10 cellular contexts compared by ENCODE assay signal in genomic region chr17:42251115-42251514, GRCh38. TPM values are rescaled to one million over a fixed set of nuclear protein-coding genes. Genes with fewer than 3 reads are reported as not detected.
DNase-seq lines count a peak whose midpoint lies in the region; FAIRE-seq and TF ChIP-seq lines count a peak whose summit lies in the region.
"Had no signal": no experiment of that assay in that cellular context is flagged by ENCODE, and none has a peak within 500 bp of the region (broad histone marks: within the 10 kb centered on the region; RNA-seq: fewer than 3 reads in every experiment).

No MANE protein-coding gene starts in this region.

- H4K5ac ChIP-seq in H1 (ENCODE audit: insufficient read length, low read depth, low read length), result no peak overlapping the region

- no peak overlapping the region for H2BK15ac ChIP-seq in H1 (ENCODE audit: low read length)

- no peak overlapping the region for H3K18ac ChIP-seq in H1 (ENCODE audit: extremely low read depth, low read length)

- no peak overlapping the region for H3K9ac ChIP-seq in H1 (replicated peaks in 1 of 4; ENCODE audit: extremely low read depth in 1 of 4, low read depth in 3 of 4, low read length in 3 of 4)
- H3K9ac ChIP-seq: BLaER1 had no signal

- H2BK5ac ChIP-seq in H1 (ENCODE audit: low read depth, low read length), result no peak overlapping the region

- no peaks in the 10 kb centered on the region for H3K27me3 ChIP-seq in H1 (replicated peaks in 1 of 4; ENCODE audit: control insufficient read depth in 3 of 4, extremely low read depth in 1 of 4, insufficient read depth in 3 of 4, low read length in 3 of 4)
- no peaks in the 10 kb centered on the region for H3K27me3 ChIP-seq in esophagus squamous epithelium
- H3K27me3 ChIP-seq: BLaER1 had no signal

- in situ Hi-C loops in GM13977 (cut with MboI; ENCODE audit: low pct_unique_long_range_greater_than_20kb, low sequenced_read_pairs, unreplicated experiment), result no loop called here

- H3K4me1 Mint-ChIP-seq in T-helper 1 cell treated with Interleukin-12 subunit alpha and Interleukin-12 subunit beta and Interleukin-4 antibody, amounts not matched to agents 30 μg/mL and 1 μg/mL, for 36 hours (ENCODE audit: low read depth), result peaks cover 59% of the 10 kb centered on the region

- no peak overlapping the region for H3K4ac ChIP-seq in H1 (replicated peaks; ENCODE audit: insufficient read length, low read depth, low read length)

- H3K27ac ChIP-seq in OCI-LY7 (ENCODE audit: low read depth, low read length, poor library complexity, severe bottlenecking), result no peak overlapping the region
- no peak overlapping the region for H3K27ac ChIP-seq in H1 (ENCODE audit: low read depth, low read length)
- no peak overlapping the region for H3K27ac ChIP-seq in esophagus squamous epithelium
- H3K27ac ChIP-seq: BLaER1 had no signal

- peaks cover 2% of the 10 kb centered on the region; the same call in 1 of the 2 replicates for H3K23me2 ChIP-seq in H1 (ENCODE audit: low read depth, low read length)

- intact Hi-C loops in OCI-LY7 (cut with micrococcal nuclease; ENCODE audit: unreplicated experiment) (loop anchor here (10.0 kb wide), 1 partner anchor 236 kb away; the partner anchor contains the start of gene DNAJC7), esophagus squamous epithelium (cut with DNase I) (no loop called here)

- H3K9me3 ChIP-seq in OCI-LY7 (ENCODE audit: low read length) (no peaks in the 10 kb centered on the region; the same call in 1 of the 2 replicates), H1 (ENCODE audit: insufficient read depth in 2 of 2, low read depth in 1 of 2, low read length in 1 of 2) (no peaks in the 10 kb centered on the region), esophagus squamous epithelium (no peaks in the 10 kb centered on the region)
- H3K9me3 ChIP-seq: BLaER1 had no signal

- CTCF ChIA-PET in OCI-LY7 (lab: Charles Lee; ENCODE audit: unreplicated experiment) (no interaction called here), H1 (lab: Charles Lee; ENCODE audit: partially characterized antibody) (interaction anchor here (0.6 to 5.6 kb wide), 16 partner anchors 14 to 1633 kb away, joined by 3 to 53 read pairs (median 5); no protein-coding TSS in a partner anchor)

- H3K79me2 ChIP-seq in OCI-LY7 (ENCODE audit: insufficient read depth, low read depth, low read length) (peaks cover 19% of the 10 kb centered on the region), H1 (ENCODE audit: control insufficient read depth in 1 of 2, insufficient read depth in 2 of 2, low read length in 2 of 2) (peaks cover 3 to 45% of the 10 kb centered on the region in 2 experiments; a peak in 2 of 4 replicates)

- H3K4me1 ChIP-seq in OCI-LY7 (ENCODE audit: insufficient read depth, low read length, poor library complexity, severe bottlenecking), result peaks cover 15% of the 10 kb centered on the region
- H3K4me1 ChIP-seq in H1 (replicated peaks in 1 of 4; ENCODE audit: control insufficient read depth in 3 of 4, insufficient read depth in 4 of 4, low read length in 3 of 4), result peaks cover 0 to 4% (median 4%) of the 10 kb centered on the region in 4 experiments; a peak in 5 of 7 replicates
- peaks cover 0 to 76% (median 44%) of the 10 kb centered on the region in 3 donors for H3K4me1 ChIP-seq in esophagus squamous epithelium

- no peak overlapping the region for H2AK5ac ChIP-seq in H1 (ENCODE audit: low read depth, low read length)

- no peak overlapping the region for H2BK12ac ChIP-seq in H1 (ENCODE audit: low read depth, low read length)

- POLR2A ChIA-PET in OCI-LY7 (lab: Charles Lee) (no interaction called here), H1 (lab: Charles Lee; ENCODE audit: partially characterized antibody) (interaction anchor here (0.6 to 1.0 kb wide), 6 partner anchors 14 to 400 kb away, joined by 3 read pairs; no protein-coding TSS in a partner anchor)

- no peaks in the 10 kb centered on the region for H3K9me2 ChIP-seq in OCI-LY7 (ENCODE audit: insufficient read depth, low read length)

- H3K4me3 Mint-ChIP-seq in T-helper 1 cell treated with Interleukin-12 subunit alpha and Interleukin-12 subunit beta and Interleukin-4 antibody, amounts not matched to agents 30 μg/mL and 1 μg/mL, for 36 hours, result no peak overlapping the region

- H2AFZ ChIP-seq in OCI-LY7 (ENCODE audit: low read length) (no peak overlapping the region), H1 (ENCODE audit: low read length) (no peak overlapping the region)

- TF ChIP-seq POLR2A in H1 (IDR thresholded peaks at IDR 0.05; ENCODE audit: control extremely low read depth in 1 of 2, low read depth in 2 of 2, low read length in 2 of 2) (no peak), esophagus squamous epithelium (IDR thresholded peaks at IDR 0.05) (no peak)

- TF ChIP-seq RAD21 in H1 (IDR thresholded peaks at IDR 0.05 in 1 of 2, conservative IDR thresholded peaks at IDR 0.05 in 1 of 2; ENCODE audit: low read depth in 2 of 2, low read length in 2 of 2), result peak in 1 of 2 experiments; percentile 35; a peak in 2 of 4 replicates

- no peaks in the 10 kb centered on the region for H4K20me1 ChIP-seq in OCI-LY7 (ENCODE audit: insufficient read depth, low read length)
- H4K20me1 ChIP-seq in H1 (replicated peaks in 1 of 2; ENCODE audit: control insufficient read depth in 1 of 2, insufficient read depth in 2 of 2, low read length in 2 of 2), result peaks cover 0 to 3% of the 10 kb centered on the region in 2 experiments

- BruUV-seq in OCI-LY7 (replicated peaks; lab: Mats Ljungman, UMichigan), result no TSS peak

- no peak overlapping the region for H3K14ac ChIP-seq in H1 (ENCODE audit: insufficient read length)

- H3K56ac ChIP-seq in H1 (replicated peaks; ENCODE audit: insufficient read length, low read depth, low read length), result no peak overlapping the region

- peak overlapping the region; percentile 41 for H3K27ac Mint-ChIP-seq in T-helper 1 cell treated with Interleukin-12 subunit alpha and Interleukin-12 subunit beta and Interleukin-4 antibody, amounts not matched to agents 30 μg/mL and 1 μg/mL, for 36 hours

- no peak overlapping the region for H4K8ac ChIP-seq in H1 (ENCODE audit: extremely low read depth, insufficient read depth, low read length)

- DNase-seq in T-helper 1 cell, result no peak
- DNase-seq in OCI-LY7 (ENCODE audit: low spot score), result no peak
- DNase-seq in H1 (ENCODE audit: low read depth in 1 of 2, low spot score in 2 of 2), result no peak
- no peak for DNase-seq in retinal pigment epithelial cell (ENCODE audit: low read depth)
- no peak for DNase-seq in GM13977 (ENCODE audit: low spot score)
- DNase-seq in esophagus squamous epithelium (lab: John Stamatoyannopoulos, UW), result no peak
- no peak for DNase-seq in activated CD4-positive, alpha-beta T cell treated with anti-CD3 and anti-CD28 coated beads, Interleukin-2, amount 50 U/mL, for 48 hours

- H3K4me3 ChIP-seq in OCI-LY7 (ENCODE audit: low read depth, low read length, poor library complexity, severe bottlenecking) (no peak overlapping the region), H1 (ENCODE audit: extremely low read depth in 1 of 4, insufficient read depth in 2 of 4, low read depth in 3 of 4, low read length in 4 of 4) (no peak overlapping the region), retinal pigment epithelial cell (ENCODE audit: low read length) (no peak overlapping the region), esophagus squamous epithelium (no peak overlapping the region)
- H3K4me3 ChIP-seq: BLaER1 had no signal

- no peak for TF ChIP-seq EP300 in H1 (IDR thresholded peaks at IDR 0.05; ENCODE audit: borderline replicate concordance in 1 of 2, low read depth in 2 of 2, low read length in 2 of 2)

- WGBS in H1 (ENCODE audit: extremely low coverage in 1 of 2, insufficient coverage in 1 of 2, insufficient read length in 1 of 2, insufficient replicate concordance in 2 of 2, low coverage in 1 of 2, low lambda C conversion rate in 2 of 2, missing lambda C conversion rate in 1 of 2), 2 experiments, result 86% methylated on average over 2 of the region's 2 CpGs; no CpG with 5 or more reads in 1 of the 2 experiments
- 65 to 72% methylated on average over 2 of the region's 2 CpGs for WGBS in esophagus squamous epithelium, 2 donors

- no peaks in the 10 kb centered on the region for H3K27me3 Mint-ChIP-seq in T-helper 1 cell treated with Interleukin-12 subunit alpha and Interleukin-12 subunit beta and Interleukin-4 antibody, amounts not matched to agents 30 μg/mL and 1 μg/mL, for 36 hours (ENCODE audit: low read depth)

- H3K9me3 Mint-ChIP-seq in T-helper 1 cell treated with Interleukin-12 subunit alpha and Interleukin-12 subunit beta and Interleukin-4 antibody, amounts not matched to agents 30 μg/mL and 1 μg/mL, for 36 hours, result no peaks in the 10 kb centered on the region

- H3K79me1 ChIP-seq in H1 (ENCODE audit: low read depth, low read length), result peaks cover 5% of the 10 kb centered on the region

- H3K4me2 ChIP-seq in OCI-LY7 (ENCODE audit: low read length), result no peak overlapping the region
- H3K4me2 ChIP-seq in H1 (ENCODE audit: insufficient read depth in 1 of 2, low read depth in 2 of 2, low read length in 2 of 2), result no peak overlapping the region
- H3K4me2 ChIP-seq: BLaER1 had no signal

- no peak overlapping the region for H2BK120ac ChIP-seq in H1 (replicated peaks; ENCODE audit: low read depth, low read length)

- 0 out of 2 replicates have a peak, but pooled peaks cover 3% of the 10 kb centered on the region for H3K36me3 ChIP-seq in OCI-LY7 (ENCODE audit: insufficient read depth, low read length)
- H3K36me3 ChIP-seq in H1 (ENCODE audit: control insufficient read depth in 2 of 4, insufficient read depth in 4 of 4, low read length in 3 of 4), result no peaks in the 10 kb centered on the region
- H3K36me3 ChIP-seq in esophagus squamous epithelium, result no peaks in the 10 kb centered on the region

- no peak overlapping the region for H2BK20ac ChIP-seq in H1 (ENCODE audit: low read length)

- no peak overlapping the region for H3K23ac ChIP-seq in H1 (ENCODE audit: insufficient read length)

- peaks cover 19% of the 10 kb centered on the region for H3K36me3 Mint-ChIP-seq in T-helper 1 cell treated with Interleukin-12 subunit alpha and Interleukin-12 subunit beta and Interleukin-4 antibody, amounts not matched to agents 30 μg/mL and 1 μg/mL, for 36 hours (ENCODE audit: low read depth)

- TF ChIP-seq CTCF in OCI-LY7 (conservative IDR thresholded peaks at IDR 0.05; ENCODE audit: low read length) (peak; percentile 64), H1 (IDR thresholded peaks at IDR 0.05; ENCODE audit: control extremely low read depth in 1 of 3, insufficient read depth in 1 of 3, low read depth in 1 of 3, low read length in 3 of 3) (peak in 2 of 3 experiments; percentile 25 to 50; a peak in 2 of 4 replicates), retinal pigment epithelial cell (conservative IDR thresholded peaks at IDR 0.05; ENCODE audit: low read depth, low read length) (peak; percentile 46), GM13977 (IDR thresholded peaks at IDR 0.05; ENCODE audit: extremely low read depth, insufficient read depth, missing control alignments) (no peak), esophagus squamous epithelium (IDR thresholded peaks at IDR 0.05) (no peak)

- FAIRE-seq in H1 (lab: Jason Lieb, UNC), result no peak
- FAIRE-seq: TTC549 had no signal

- no peak overlapping the region for H4K91ac ChIP-seq in H1 (replicated peaks; ENCODE audit: insufficient read length, low read length)

RNA-seq across cellular contexts. Expression of gene STAT5B, which starts 25.1 kb away (rescaled TPM):
- 32.4 and 33.3 TPM in 2 replicates for total RNA-seq in OCI-LY7 (2014; rRNA removed; shearing (Covaris generic))
- 46.7 and 50.5 TPM in 2 replicates for total RNA-seq in OCI-LY7 (2022)
- 43.3 and 52.6 TPM in 2 replicates for total RNA-seq in H1 (2021; fragmentation: NEBNext Ultra II Directional; extraction: Animal tissue kit (Norgen Biotek cat#: 25700))
- 35.3 and 40.8 TPM in 2 replicates for polyA plus RNA-seq in H1 (2011; rRNA removed)
- 43.3 TPM for polyA plus RNA-seq in H1 (2011; cell fraction: cytosol; rRNA removed)
- 59.0 TPM for polyA plus RNA-seq in H1 (2011; cell fraction: nucleus; rRNA removed)
- 30.5 to 36.1 TPM (median 33.9 TPM) in 4 replicates for polyA plus RNA-seq in H1 (2012, experiment 1 of 2)
- 19.0 TPM for polyA plus RNA-seq in H1 (2012, experiment 2 of 2)
- polyA plus RNA-seq in H1 (2013, experiment 1 of 2), result 17.7 TPM
- 15.8 TPM for polyA plus RNA-seq in H1 (2013, experiment 2 of 2)
- polyA minus RNA-seq in H1 (2011; rRNA and poly(A)+ RNA removed), result 43.6 and 47.2 TPM in 2 replicates
- 28.5 TPM for polyA minus RNA-seq in H1 (2011; cell fraction: cytosol; rRNA and poly(A)+ RNA removed)
- 22.2 TPM for polyA minus RNA-seq in H1 (2011; cell fraction: nucleus; rRNA and poly(A)+ RNA removed)
- 10 to 100 TPM; 17.9 to 57.6 (median 19.5) TPM for total RNA-seq in esophagus squamous epithelium

RNA-seq across cellular contexts. Expression of gene STAT5A, which starts 37.2 kb away (rescaled TPM):
- 1.9 and 3.8 TPM in 2 replicates for total RNA-seq in OCI-LY7 (2014; rRNA removed; shearing (Covaris generic))
- 7.9 TPM in 2 replicates for total RNA-seq in OCI-LY7 (2022)
- total RNA-seq in H1 (2021; fragmentation: NEBNext Ultra II Directional; extraction: Animal tissue kit (Norgen Biotek cat#: 25700)), result 5.4 and 6.0 TPM in 2 replicates
- 4.2 and 7.9 TPM in 2 replicates for polyA plus RNA-seq in H1 (2011; rRNA removed)
- 4.2 TPM for polyA plus RNA-seq in H1 (2011; cell fraction: cytosol; rRNA removed)
- 9.8 TPM for polyA plus RNA-seq in H1 (2011; cell fraction: nucleus; rRNA removed)
- polyA plus RNA-seq in H1 (2012, experiment 1 of 2), result 2.3 to 7.0 TPM (median 6.0 TPM) in 4 replicates
- 3.0 TPM for polyA plus RNA-seq in H1 (2012, experiment 2 of 2)
- 3.0 TPM for polyA plus RNA-seq in H1 (2013, experiment 1 of 2)
- 3.2 TPM for polyA plus RNA-seq in H1 (2013, experiment 2 of 2)
- 6.1 and 12.0 TPM in 2 replicates for polyA minus RNA-seq in H1 (2011; rRNA and poly(A)+ RNA removed)
- polyA minus RNA-seq in H1 (2011; cell fraction: cytosol; rRNA and poly(A)+ RNA removed), result 7.6 TPM
- polyA minus RNA-seq in H1 (2011; cell fraction: nucleus; rRNA and poly(A)+ RNA removed), result 4.3 TPM
- 10 to 100 TPM in 3 of 4 donors, 1 to 10 TPM in 1; 7.3 to 34.3 (median 14.0) TPM for total RNA-seq in esophagus squamous epithelium

RNA-seq across cellular contexts. Expression of gene GHDC, which starts 56.8 kb away (rescaled TPM):
- total RNA-seq in OCI-LY7 (2014; rRNA removed; shearing (Covaris generic)), result 30.0 and 30.7 TPM in 2 replicates
- 25.0 and 33.2 TPM in 2 replicates for total RNA-seq in OCI-LY7 (2022)
- 7.1 and 7.4 TPM in 2 replicates for total RNA-seq in H1 (2021; fragmentation: NEBNext Ultra II Directional; extraction: Animal tissue kit (Norgen Biotek cat#: 25700))
- 8.1 and 14.8 TPM in 2 replicates for polyA plus RNA-seq in H1 (2011; rRNA removed)
- 8.8 TPM for polyA plus RNA-seq in H1 (2011; cell fraction: cytosol; rRNA removed)
- 16.4 TPM for polyA plus RNA-seq in H1 (2011; cell fraction: nucleus; rRNA removed)
- polyA plus RNA-seq in H1 (2012, experiment 1 of 2), result 5.4 to 9.7 TPM (median 8.9 TPM) in 4 replicates
- polyA plus RNA-seq in H1 (2012, experiment 2 of 2), result 8.8 TPM
- 9.0 TPM for polyA plus RNA-seq in H1 (2013, experiment 1 of 2)
- 9.0 TPM for polyA plus RNA-seq in H1 (2013, experiment 2 of 2)
- 5.4 and 7.0 TPM in 2 replicates for polyA minus RNA-seq in H1 (2011; rRNA and poly(A)+ RNA removed)
- 5.5 TPM for polyA minus RNA-seq in H1 (2011; cell fraction: cytosol; rRNA and poly(A)+ RNA removed)
- polyA minus RNA-seq in H1 (2011; cell fraction: nucleus; rRNA and poly(A)+ RNA removed), result 5.1 TPM
- 10 to 100 TPM in 2 of 4 donors, 1 to 10 TPM in 2; 5.5 to 22.0 (median 13.1) TPM for total RNA-seq in esophagus squamous epithelium

Comparison
In these comparisons a context has a peak if more than half of its experiments do, and no peak if none do; other contexts are left out.
1. CTCF ChIP-seq: peak in OCI-LY7 (single experiment), H1 (2 of 3) and retinal pigment epithelial cell (single experiment); none in GM13977 (single experiment) and esophagus squamous epithelium (0 of 6).